Comparison of ENCODE assay signal across 24 cellular contexts in the genomic region with DNA sequence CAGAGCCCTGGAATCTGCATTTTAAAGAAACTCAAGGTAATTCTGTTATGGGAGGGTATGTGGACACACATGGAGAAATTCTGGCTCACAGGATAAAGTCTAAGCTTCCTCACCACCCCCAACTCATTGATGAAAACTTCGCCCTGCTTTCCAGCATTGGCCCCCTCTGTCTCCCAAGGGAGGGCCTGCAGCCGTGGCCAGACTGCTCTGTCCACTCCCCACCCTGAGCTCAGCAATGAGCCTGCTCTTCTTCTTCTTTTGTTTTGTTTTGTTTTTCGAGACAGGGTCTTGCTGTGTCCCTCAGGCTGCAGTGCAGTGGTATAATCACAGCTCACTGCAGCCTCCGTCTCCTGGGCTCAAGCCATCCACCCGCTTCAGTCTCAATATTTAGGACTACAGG.
"Had no signal": no experiment of that assay in that cellular context is flagged by ENCODE, and none has a peak within 500 bp of the region (broad histone marks: within the 10 kb centered on the region; RNA-seq: fewer than 3 reads in every experiment).

No MANE protein-coding gene starts in this region.

- H3K27me3 ChIP-seq: esophagus squamous epithelium, gastroesophageal sphincter, neutrophil, ovary, right atrium auricular region, stomach, transverse colon had no signal

- ATAC-seq: gastroesophageal sphincter, left cardiac atrium, lower lobe of right lung had no signal

- H3K4me3 Mint-ChIP-seq: immature natural killer cell had no signal

- H3K9me3 ChIP-seq: esophagus squamous epithelium, gastroesophageal sphincter, left ventricle myocardium inferior, lower lobe of right lung, neutrophil, ovary, right atrium auricular region, stomach, thoracic aorta, transverse colon had no signal

- H3K4me3 ChIP-seq: esophagus squamous epithelium, gastroesophageal sphincter, left ventricle myocardium inferior, lower lobe of right lung, ovary, right atrium auricular region, smooth muscle cell, stomach, thoracic aorta, transverse colon had no signal

- H3K9me3 Mint-ChIP-seq: immature natural killer cell, naive B cell had no signal

- H3K27me3 Mint-ChIP-seq: naive B cell had no signal

- H3K27ac ChIP-seq: epithelial cell of prostate, gastroesophageal sphincter, left ventricle myocardium inferior, lower lobe of right lung, neutrophil, ovary, right atrium auricular region, stomach, thoracic aorta, transverse colon had no signal

- DNase-seq: effector memory CD4-positive, alpha-beta T cell; esophagus squamous epithelium; foreskin fibroblast; immature natural killer cell; kidney; left cardiac atrium; left ventricle myocardium inferior; lower lobe of right lung; mesenchymal stem cell; midbrain; naive B cell; ovary; stimulated activated CD4-positive, alpha-beta T cell treated with anti-CD3 and anti-CD28 coated beads, Interleukin-4, amount 100 ng/mL, for 1 hour; stimulated activated CD8-positive, alpha-beta memory T cell treated with anti-CD3 and anti-CD28 coated beads, Interleukin-4, amount 100 ng/mL, for 48 hours; stimulated activated naive CD4-positive, alpha-beta T cell; stomach; substantia nigra; transverse colon had no signal

- H3K36me3 ChIP-seq: esophagus squamous epithelium, gastroesophageal sphincter, left ventricle myocardium inferior, lower lobe of right lung, neutrophil, ovary, right atrium auricular region, stomach, thoracic aorta, transverse colon had no signal
